9 cellular contexts compared by ENCODE assay signal in genomic region chr5:79109527-79110492, GRCh38. TPM values are rescaled to one million over a fixed set of nuclear protein-coding genes. Genes with fewer than 3 reads are reported as not detected.
DNase-seq lines count a peak whose midpoint lies in the region; ATAC-seq and TF ChIP-seq lines count a peak whose summit lies in the region.
"Had no signal": no experiment of that assay in that cellular context is flagged by ENCODE, and none has a peak within 500 bp of the region (broad histone marks: within the 10 kb centered on the region; RNA-seq: fewer than 3 reads in every experiment).

No MANE protein-coding gene starts in this region.

- H4K20me1 ChIP-seq in smooth muscle cell (ENCODE audit: low read depth): no peaks in the 10 kb centered on the region

- DNase-seq in OCI-M1 (lab: John Stamatoyannopoulos, UW): peak; percentile 66
- no peak for DNase-seq in chondrocyte (ENCODE audit: low spot score)
- DNase-seq in smooth muscle cell (lab: John Stamatoyannopoulos, UW; ENCODE audit: unreplicated experiment): no peak
- DNase-seq in COLO668 (lab: John Stamatoyannopoulos, UW; ENCODE audit: unreplicated experiment): no peak
- no peak for DNase-seq in NCI-H1417 (lab: John Stamatoyannopoulos, UW)

- no peaks in the 10 kb centered on the region for H3K4me1 ChIP-seq in smooth muscle cell (ENCODE audit: low read depth)

- no peak overlapping the region for H3K27ac ChIP-seq in smooth muscle cell (ENCODE audit: low read depth)

- H3K36me3 ChIP-seq in smooth muscle cell (ENCODE audit: low read depth): no peaks in the 10 kb centered on the region

- H3K4me3 Mint-ChIP-seq in chondrocyte (ENCODE audit: unreplicated experiment): no peak overlapping the region

- WGBS in smooth muscle cell (ENCODE audit: low lambda C conversion rate): 41% methylated on average over 15 of the region's 15 CpGs

- H3K4me1 Mint-ChIP-seq in chondrocyte (ENCODE audit: low read depth): peaks cover 37% of the 10 kb centered on the region

- H3K9me3 Mint-ChIP-seq in chondrocyte (ENCODE audit: low read depth): no peaks in the 10 kb centered on the region

- H3K4me3 ChIP-seq in smooth muscle cell: no peak overlapping the region

- no peak overlapping the region for H3K27ac Mint-ChIP-seq in chondrocyte (ENCODE audit: unreplicated experiment)

- H3K4me2 ChIP-seq in smooth muscle cell: no peak overlapping the region

- H3K27me3 ChIP-seq in smooth muscle cell (ENCODE audit: low read depth): peaks cover 76% of the 10 kb centered on the region

- H2AFZ ChIP-seq in smooth muscle cell (ENCODE audit: low read depth): no peak overlapping the region

- peaks cover 13% of the 10 kb centered on the region for H3F3A ChIP-seq in smooth muscle cell (ENCODE audit: low read depth)

- TF ChIP-seq CTCF in GM12873 (IDR thresholded peaks at IDR 0.05; ENCODE audit: insufficient read depth, low read depth, low read length, missing control alignments): peak; percentile 68
- peak; percentile 60 for TF ChIP-seq CTCF in chondrocyte (IDR thresholded peaks at IDR 0.05)
- peak; percentile 31 for TF ChIP-seq CTCF in smooth muscle cell (IDR thresholded peaks at IDR 0.05; ENCODE audit: borderline replicate concordance, insufficient read depth, poor library complexity, severe bottlenecking)

- H3K36me3 Mint-ChIP-seq in chondrocyte (ENCODE audit: low read depth): peaks cover 4% of the 10 kb centered on the region

- H3K9me3 ChIP-seq in smooth muscle cell (replicated peaks; ENCODE audit: low read depth): no peaks in the 10 kb centered on the region

- peaks cover 33% of the 10 kb centered on the region for H3K27me3 Mint-ChIP-seq in chondrocyte (ENCODE audit: low read depth)

- no peaks in the 10 kb centered on the region for H3K79me2 ChIP-seq in smooth muscle cell (ENCODE audit: low read depth)

- H3K9ac ChIP-seq in smooth muscle cell (ENCODE audit: low read depth): no peak overlapping the region

- ATAC-seq in GM21528 (IDR thresholded peaks at IDR 0.05; ENCODE audit: low FRiP score, unreplicated experiment) (no peak), GM18907 (IDR thresholded peaks at IDR 0.05; ENCODE audit: unreplicated experiment) (no peak)

RNA-seq across cellular contexts. Expression of gene BHMT, which starts 1.8 kb away (rescaled TPM):
- not detected in 3 replicates for total RNA-seq in chondrocyte
- not detected in 2 replicates for total RNA-seq in smooth muscle cell
- not detected in 2 replicates for polyA plus RNA-seq in smooth muscle cell
- total RNA-seq: M059J had no signal

RNA-seq across cellular contexts. Expression of gene BHMT2, which starts 40.2 kb away (rescaled TPM):
- total RNA-seq in chondrocyte (not detected in 3 replicates), smooth muscle cell (not detected in 2 replicates)
- not detected in 2 replicates for polyA plus RNA-seq in smooth muscle cell
- total RNA-seq: M059J had no signal

RNA-seq across cellular contexts. Expression of gene DMGDH, which starts 40.3 kb away (rescaled TPM):
- total RNA-seq in chondrocyte (1.9 to 3.2 TPM (median 3.1 TPM) in 3 replicates), smooth muscle cell (0.04 TPM in 1 of 2 replicates, not detected in the other)
- 0.07 TPM in 1 of 2 replicates, not detected in the other for polyA plus RNA-seq in smooth muscle cell
- total RNA-seq: M059J had no signal
